8 cellular contexts compared by ENCODE assay signal in genomic region chr17:57902800-57903759, GRCh38. TPM values are rescaled to one million over a fixed set of nuclear protein-coding genes. Genes with fewer than 3 reads are reported as not detected.
DNase-seq lines count a peak whose midpoint lies in the region; ATAC-seq and TF ChIP-seq lines count a peak whose summit lies in the region.

No MANE protein-coding gene starts in this region.

- H3K4me1 ChIP-seq in HEK293 (ENCODE audit: control insufficient read depth, insufficient read depth, low read length) (no peaks in the 10 kb centered on the region), gastroesophageal sphincter (peaks cover 21 to 95% (median 63%) of the 10 kb centered on the region in 3 donors)

- H3K27me3 ChIP-seq in gastroesophageal sphincter: no peaks in the 10 kb centered on the region

- TF ChIP-seq CTCF in GM12875 (IDR thresholded peaks at IDR 0.05; ENCODE audit: borderline replicate concordance, insufficient read depth, low read depth, low read length): no peak
- TF ChIP-seq CTCF in HEK293 (tag by site-specific recombination; IDR thresholded peaks at IDR 0.05): no peak
- TF ChIP-seq CTCF in gastroesophageal sphincter (IDR thresholded peaks at IDR 0.05): no peak

- intact Hi-C loops in posterior cingulate gyrus (cut with DNase I): loop anchor here (5.0 kb wide), 2 partner anchors 41 to 94 kb away; no protein-coding TSS in a partner anchor

- no peaks in the 10 kb centered on the region for H3K36me3 ChIP-seq in HEK293 (ENCODE audit: control insufficient read depth in 2 of 2, insufficient read depth in 1 of 2, low read length in 2 of 2)
- H3K36me3 ChIP-seq in gastroesophageal sphincter: no peaks in the 10 kb centered on the region

- ATAC-seq in gastroesophageal sphincter: peak; percentile 77

- POLR2A ChIA-PET in HEK293 (lab: Yijun Ruan, JAX): interaction anchor here (1.0 to 1.1 kb wide), 3 partner anchors 45 to 104 kb away, joined by 3 to 5 read pairs (median 3); partner anchors contain the start of gene SRSF1

- 100% methylated on average over 1 of the region's 5 CpGs; no CpG with 5 or more reads in 1 of the 2 donors for WGBS in gastroesophageal sphincter (ENCODE audit: low coverage in 1 of 2), 2 donors

- H3K9me3 ChIP-seq in HEK293 (ENCODE audit: control insufficient read depth, insufficient read depth, low read depth, low read length) (no peaks in the 10 kb centered on the region), gastroesophageal sphincter (no peaks in the 10 kb centered on the region)

- CTCF ChIA-PET in HEK293 (lab: Yijun Ruan, JAX): interaction anchor here (0.5 to 3.0 kb wide), 7 partner anchors 8 to 908 kb away, joined by 3 to 22 read pairs (median 4); no protein-coding TSS in a partner anchor

- TF ChIP-seq EP300 in gastroesophageal sphincter (IDR thresholded peaks at IDR 0.05): no peak

- no peak for TF ChIP-seq POLR2A in gastroesophageal sphincter (IDR thresholded peaks at IDR 0.05)

- H3K4me3 ChIP-seq in GM12875 (ENCODE audit: low read depth, low read length) (peak overlapping the region; percentile 8), HEK293 (ENCODE audit: low read depth, low read length) (no peak overlapping the region), gastroesophageal sphincter (no peak overlapping the region)

- no peak overlapping the region for H3K27ac ChIP-seq in HEK293 (ENCODE audit: extremely low read depth, low read depth, low read length)
- peak overlapping the region; percentile 72 to 100 (median 89) for H3K27ac ChIP-seq in gastroesophageal sphincter

- DNase-seq in MV-4-11 (lab: John Stamatoyannopoulos, UW) (peak; percentile 93), T1000 (lab: John Stamatoyannopoulos, UW) (peak; percentile 38), posterior cingulate gyrus (peak; percentile 48 to 95 (median 75)), GDM1 (lab: John Stamatoyannopoulos, UW) (no peak), OCI-M2 (lab: John Stamatoyannopoulos, UW; ENCODE audit: unreplicated experiment) (no peak)

TF ChIP-seq in HEK293, 187 proteins besides CTCF, POLR2A, EP300 and RAD21:
- no peak for TF ChIP-seq ZNF449 (tag by site-specific recombination; IDR thresholded peaks at IDR 0.05)
- no peak for TF ChIP-seq ZNF423 (tag by site-specific recombination; IDR thresholded peaks at IDR 0.05)
- TF ChIP-seq ZNF341 (tag by site-specific recombination; IDR thresholded peaks at IDR 0.05; ENCODE audit: low read depth): no peak
- TF ChIP-seq ZFHX2 (tag by site-specific recombination; conservative IDR thresholded peaks at IDR 0.05): 0 out of 2 replicates have a peak, but pooled peaks have one; percentile 15
- TF ChIP-seq ZNF266 (tag by site-specific recombination; IDR thresholded peaks at IDR 0.05; ENCODE audit: low read depth): peak; percentile 77; the same call in 1 of the 2 replicates
- TF ChIP-seq FEZF1 (tag by site-specific recombination; IDR thresholded peaks at IDR 0.05): no peak
- no peak for TF ChIP-seq ZNF292 (tag by site-specific recombination; IDR thresholded peaks at IDR 0.05; ENCODE audit: borderline replicate concordance, low read depth)
- no peak for TF ChIP-seq ZSCAN16 (tag by site-specific recombination; IDR thresholded peaks at IDR 0.05)

RNA-seq across cellular contexts. Expression of gene CUEDC1, which starts 52.1 kb away (rescaled TPM):
- 10 to 100 TPM; 35.7 to 60.3 (median 45.6) TPM for total RNA-seq in gastroesophageal sphincter

RNA-seq across cellular contexts. Expression of gene MRPS23, which starts 53.2 kb away (rescaled TPM):
- total RNA-seq in gastroesophageal sphincter: 10 to 100 TPM; 23.0 to 24.8 (median 24.5) TPM

Comparison
In these comparisons a context has a peak if more than half of its experiments do, and no peak if none do; other contexts are left out.
1. DNase-seq: peak in MV-4-11 (single experiment), T1000 (single experiment) and posterior cingulate gyrus (10 of 10); none in GDM1 (single experiment) and OCI-M2 (single experiment).